ENCODE assay signal across 28 cellular contexts in genomic region chr14:105204931-105205717, GRCh38. TPM values are rescaled to one million over a fixed set of nuclear protein-coding genes. Genes with fewer than 3 reads are reported as not detected.
DNase-seq lines count a peak whose midpoint lies in the region; ATAC-seq, FAIRE-seq and TF ChIP-seq lines count a peak whose summit lies in the region.
"Had no signal": no experiment of that assay in that cellular context is flagged by ENCODE, and none has a peak within 500 bp of the region (broad histone marks: within the 10 kb centered on the region; RNA-seq: fewer than 3 reads in every experiment).

No MANE protein-coding gene starts in this region.

- H3K9me3 Mint-ChIP-seq in T-helper 2 cell treated with Interferon-gamma antibody and Interleukin-4, amounts not matched to agents 5 μg/mL and 100 μg/mL, for 36 hours, result no peaks in the 10 kb centered on the region
- H3K9me3 Mint-ChIP-seq in Calu3 (ENCODE audit: low read depth, unreplicated experiment), result no peaks in the 10 kb centered on the region
- H3K9me3 Mint-ChIP-seq: activated CD4-positive, alpha-beta T cell treated with anti-CD3 and anti-CD28 coated beads, Interleukin-2, amount 10 ng/mL, durations not matched to agents 24 days and 14 days; activated naive CD4-positive, alpha-beta T cell treated with anti-CD3 and anti-CD28 coated beads, Interleukin-2, amount 10 ng/mL, durations not matched to agents 7 days and 5 days; activated T-cell treated with anti-CD3 and anti-CD28 coated beads, Interleukin-2, amount 50 U/mL, for 72 hours; CD8-positive, alpha-beta T cell had no signal

- POLR2A ChIA-PET in PC-3 (lab: Charles Lee; ENCODE audit: unreplicated experiment), result no interaction called here

- DNase-seq in PC-3 (no peak), keratinocyte (ENCODE audit: low read depth, low spot score) (no peak), Calu3 (no peak)
- DNase-seq in T-helper 2 cell treated with Interferon-gamma antibody and Interleukin-4, amounts not matched to agents 5 μg/mL and 100 μg/mL, for 36 hours (ENCODE audit: low spot score), result no peak
- DNase-seq: activated CD4-positive, alpha-beta T cell treated with anti-CD3 and anti-CD28 coated beads, Interleukin-2, amount 10 ng/mL, durations not matched to agents 24 days and 14 days; activated naive CD4-positive, alpha-beta T cell treated with anti-CD3 and anti-CD28 coated beads, Interleukin-2, amount 10 ng/mL, durations not matched to agents 7 days and 5 days; activated T-cell treated with anti-CD3 and anti-CD28 coated beads, Interleukin-2, amount 50 U/mL, for 72 hours; CD8-positive, alpha-beta T cell; DMS153; KG1; mesendoderm; NCI-H1417 treated with DMSO at 0.1 percent for 48 hours; NCI-H2107; NCI-H510A treated with DMSO at 0.1 percent for 48 hours; stimulated activated CD4-positive, alpha-beta T cell treated with anti-CD3 and anti-CD28 coated beads, Interleukin-12 subunit alpha, Interleukin-12 subunit beta, amount 100 ng/mL, for 4 hours; stimulated activated CD4-positive, alpha-beta T cell treated with anti-CD3 and anti-CD28 coated beads, Interleukin-4, amount 100 ng/mL, for 4 hours; stimulated activated naive CD8-positive, alpha-beta T cell treated with anti-CD3 and anti-CD28 coated beads, Interleukin-15, Interleukin-2, amounts not matched to agents 100 U/mL and 50 U/mL, for 24 hours; T-helper 2 cell had no signal

- H3K27me3 Mint-ChIP-seq in T-helper 2 cell treated with Interferon-gamma antibody and Interleukin-4, amounts not matched to agents 5 μg/mL and 100 μg/mL, for 36 hours (ENCODE audit: low read depth), result no peaks in the 10 kb centered on the region
- H3K27me3 Mint-ChIP-seq in Calu3 (ENCODE audit: unreplicated experiment), result peaks cover 7% of the 10 kb centered on the region

- H3K9me2 ChIP-seq in PC-3 (replicated peaks; ENCODE audit: low read length), result no peaks in the 10 kb centered on the region

- CTCF ChIA-PET in PC-3 (lab: Charles Lee) (interaction anchor here (0.7 to 2.4 kb wide), 2 partner anchors 147 to 169 kb away, joined by 3 to 14 read pairs; no protein-coding TSS in a partner anchor), Calu3 (lab: Charles Lee) (interaction anchor here (1.0 kb wide), 1 partner anchor 147 kb away, joined by 3 read pairs; no protein-coding TSS in a partner anchor)

- dilution Hi-C loops in keratinocyte (cut with MboI; ENCODE audit: extremely low pct_ligation_motif_present, low sequenced_read_pairs), result no loop called here

- TF ChIP-seq CTCF in PC-3 (conservative IDR thresholded peaks at IDR 0.05; ENCODE audit: low read depth, low read length), result no peak
- no peak for TF ChIP-seq CTCF in keratinocyte (optimal IDR thresholded peaks at IDR 0.05 in 1 of 3, IDR thresholded peaks at IDR 0.05 in 1 of 3, conservative IDR thresholded peaks at IDR 0.05 in 1 of 3; ENCODE audit: extremely low read depth in 1 of 3, insufficient read depth in 2 of 3, low read length in 3 of 3)
- no peak for TF ChIP-seq CTCF in parathyroid adenoma (IDR thresholded peaks at IDR 0.05)
- TF ChIP-seq CTCF in Calu3 (IDR thresholded peaks at IDR 0.05; ENCODE audit: unreplicated experiment), result no peak

- H3K79me2 ChIP-seq in PC-3 (ENCODE audit: low read length) (no peaks in the 10 kb centered on the region), keratinocyte (ENCODE audit: control insufficient read depth, insufficient read depth, low read length) (no peaks in the 10 kb centered on the region), parathyroid adenoma (no peaks in the 10 kb centered on the region)

- H3K27ac Mint-ChIP-seq in T-helper 2 cell treated with Interferon-gamma antibody and Interleukin-4, amounts not matched to agents 5 μg/mL and 100 μg/mL, for 36 hours, result no peak overlapping the region
- no peak overlapping the region for H3K27ac Mint-ChIP-seq in Calu3 (ENCODE audit: unreplicated experiment)
- H3K27ac Mint-ChIP-seq: activated CD4-positive, alpha-beta T cell treated with anti-CD3 and anti-CD28 coated beads, Interleukin-2, amount 10 ng/mL, durations not matched to agents 24 days and 14 days; activated naive CD4-positive, alpha-beta T cell treated with anti-CD3 and anti-CD28 coated beads, Interleukin-2, amount 10 ng/mL, durations not matched to agents 7 days and 5 days; activated T-cell treated with anti-CD3 and anti-CD28 coated beads, Interleukin-2, amount 50 U/mL, for 72 hours; CD8-positive, alpha-beta T cell had no signal

- H3K36me3 Mint-ChIP-seq in T-helper 2 cell treated with Interferon-gamma antibody and Interleukin-4, amounts not matched to agents 5 μg/mL and 100 μg/mL, for 36 hours (ENCODE audit: low read depth), result no peaks in the 10 kb centered on the region
- peaks cover 9% of the 10 kb centered on the region for H3K36me3 Mint-ChIP-seq in Calu3 (ENCODE audit: insufficient read depth, unreplicated experiment)
- H3K36me3 Mint-ChIP-seq: activated naive CD4-positive, alpha-beta T cell treated with anti-CD3 and anti-CD28 coated beads, Interleukin-2, amount 10 ng/mL, durations not matched to agents 7 days and 5 days had no signal

- H3K4me1 ChIP-seq in BLaER1 treated with 17β-estradiol and CSF1 and Interleukin-3, amounts not matched to agents 10 nM and 100 nM, result peaks cover 32 to 98% (median 88%) of the 10 kb centered on the region in 10 experiments
- H3K4me1 ChIP-seq in PC-3 (ENCODE audit: insufficient read depth, low read length), result peaks cover 24% of the 10 kb centered on the region
- peaks cover 11% of the 10 kb centered on the region for H3K4me1 ChIP-seq in keratinocyte (ENCODE audit: control insufficient read depth, extremely low read depth, insufficient read depth, low read length)
- H3K4me1 ChIP-seq in parathyroid adenoma, result peaks cover 29% of the 10 kb centered on the region

- H3F3A ChIP-seq in PC-3 (ENCODE audit: low read length, unreplicated experiment), result no peaks in the 10 kb centered on the region

- no peak for FAIRE-seq in keratinocyte (lab: Jason Lieb, UNC)
- FAIRE-seq: G401.6, islet of Langerhans, RCC 7860 had no signal

- intact Hi-C loops in PC-3 (cut with micrococcal nuclease), result no loop called here
- intact Hi-C loops in Calu3 (cut with micrococcal nuclease; ENCODE audit: unreplicated experiment), result no loop called here

- no peaks in the 10 kb centered on the region for H3K9me3 ChIP-seq in BLaER1 treated with 17β-estradiol and CSF1 and Interleukin-3, amounts not matched to agents 10 nM and 100 nM (replicated peaks in 1 of 11)
- H3K9me3 ChIP-seq in PC-3 (ENCODE audit: low read length) (no peaks in the 10 kb centered on the region), keratinocyte (ENCODE audit: control insufficient read depth, low read depth, low read length) (no peaks in the 10 kb centered on the region), parathyroid adenoma (ENCODE audit: control insufficient read depth, low read length) (no peaks in the 10 kb centered on the region)
- H3K9me3 ChIP-seq: gastrocnemius medialis, neutrophil had no signal

- H3K27ac ChIP-seq in BLaER1 treated with 17β-estradiol and CSF1 and Interleukin-3, amounts not matched to agents 10 nM and 100 nM, result no peak overlapping the region
- H3K27ac ChIP-seq in PC-3 (ENCODE audit: low read length) (no peak overlapping the region), keratinocyte (ENCODE audit: control insufficient read depth, insufficient read depth, low read length) (no peak overlapping the region), parathyroid adenoma (no peak overlapping the region)
- H3K27ac ChIP-seq: gastrocnemius medialis, neutrophil, SK-N-MC had no signal

- H3K9me1 ChIP-seq in keratinocyte (ENCODE audit: control insufficient read depth, extremely low read depth, insufficient read depth, low read length), result no peaks in the 10 kb centered on the region

- peak overlapping the region in 10 of 11 experiments; percentile 31 to 82 (median 62); a peak in 18 of 22 replicates for H3K4me2 ChIP-seq in BLaER1 treated with 17β-estradiol and CSF1 and Interleukin-3, amounts not matched to agents 10 nM and 100 nM
- H3K4me2 ChIP-seq in PC-3 (ENCODE audit: low read length) (peak overlapping the region; percentile 9; the same call in 1 of the 2 replicates), keratinocyte (ENCODE audit: control insufficient read depth, extremely low read depth, insufficient read depth, low read depth, low read length) (peak overlapping the region; percentile 35), parathyroid adenoma (ENCODE audit: low read length) (peak overlapping the region; percentile 3)

- peaks cover 9 to 14% (median 10%) of the 10 kb centered on the region in 11 experiments; a peak in 18 of 22 replicates for H3K36me3 ChIP-seq in BLaER1 treated with 17β-estradiol and CSF1 and Interleukin-3, amounts not matched to agents 10 nM and 100 nM
- H3K36me3 ChIP-seq in PC-3 (ENCODE audit: low read depth, low read length), result no peaks in the 10 kb centered on the region
- H3K36me3 ChIP-seq in keratinocyte (ENCODE audit: control insufficient read depth in 2 of 2, extremely low read depth in 1 of 2, insufficient read depth in 2 of 2, low read length in 2 of 2), result peaks cover 0 to 3% of the 10 kb centered on the region in 2 experiments
- H3K36me3 ChIP-seq in parathyroid adenoma (ENCODE audit: control insufficient read depth, insufficient read depth, low read length), result no peaks in the 10 kb centered on the region

- H3K27me3 ChIP-seq in BLaER1 treated with 17β-estradiol and CSF1 and Interleukin-3, amounts not matched to agents 10 nM and 100 nM, result peaks cover 0 to 21% (median 0%) of the 10 kb centered on the region in 11 experiments; a peak in 4 of 22 replicates
- no peaks in the 10 kb centered on the region for H3K27me3 ChIP-seq in PC-3 (ENCODE audit: low read length)
- no peaks in the 10 kb centered on the region for H3K27me3 ChIP-seq in keratinocyte (ENCODE audit: control insufficient read depth, extremely low read depth, insufficient read depth, low read length)
- H3K27me3 ChIP-seq in parathyroid adenoma (ENCODE audit: control insufficient read depth, insufficient read depth, low read length), result no peaks in the 10 kb centered on the region

- no peak overlapping the region for H3K4me3 Mint-ChIP-seq in T-helper 2 cell treated with Interferon-gamma antibody and Interleukin-4, amounts not matched to agents 5 μg/mL and 100 μg/mL, for 36 hours
- H3K4me3 Mint-ChIP-seq in Calu3 (ENCODE audit: low read depth, unreplicated experiment), result no peak overlapping the region
- H3K4me3 Mint-ChIP-seq: activated CD4-positive, alpha-beta T cell treated with anti-CD3 and anti-CD28 coated beads, Interleukin-2, amount 10 ng/mL, durations not matched to agents 24 days and 14 days; activated naive CD4-positive, alpha-beta T cell treated with anti-CD3 and anti-CD28 coated beads, Interleukin-2, amount 10 ng/mL, durations not matched to agents 7 days and 5 days; activated T-cell treated with anti-CD3 and anti-CD28 coated beads, Interleukin-2, amount 50 U/mL, for 72 hours; CD8-positive, alpha-beta T cell had no signal

- ATAC-seq in PC-3 (peak; percentile 5), HG02885 (IDR thresholded peaks at IDR 0.05; ENCODE audit: poor library complexity, unreplicated experiment) (no peak)
- ATAC-seq: activated T-cell treated with anti-CD3 and anti-CD28 coated beads, Interleukin-2, amount 50 U/mL, for 72 hours; CD8-positive, alpha-beta T cell; stimulated activated naive CD8-positive, alpha-beta T cell treated with anti-CD3 and anti-CD28 coated beads, Interleukin-15, Interleukin-2, amounts not matched to agents 100 U/mL and 50 U/mL, for 24 hours had no signal

- no peak overlapping the region for H3K4me3 ChIP-seq in BLaER1 treated with 17β-estradiol and CSF1 and Interleukin-3, amounts not matched to agents 10 nM and 100 nM
- H3K4me3 ChIP-seq in PC-3 (ENCODE audit: low read length) (no peak overlapping the region), keratinocyte (ENCODE audit: control insufficient read depth in 2 of 3, extremely low read depth in 1 of 3, insufficient read depth in 2 of 3, low read depth in 1 of 3, low read length in 3 of 3) (no peak overlapping the region), parathyroid adenoma (ENCODE audit: low read depth, low read length) (no peak overlapping the region)
- H3K4me3 ChIP-seq: coronary artery, gastrocnemius medialis, SK-N-MC had no signal

- H2AFZ ChIP-seq in PC-3 (ENCODE audit: low read length) (no peak overlapping the region), keratinocyte (ENCODE audit: control insufficient read depth, low read length) (no peak overlapping the region), parathyroid adenoma (no peak overlapping the region)

- H3K4me1 Mint-ChIP-seq in T-helper 2 cell treated with Interferon-gamma antibody and Interleukin-4, amounts not matched to agents 5 μg/mL and 100 μg/mL, for 36 hours (ENCODE audit: low read depth), result peaks cover 3% of the 10 kb centered on the region
- H3K4me1 Mint-ChIP-seq in Calu3 (ENCODE audit: low read depth, unreplicated experiment), result peaks cover 7% of the 10 kb centered on the region

- peaks cover 0 to 88% (median 58%) of the 10 kb centered on the region in 11 experiments; a peak in 19 of 22 replicates for H4K20me1 ChIP-seq in BLaER1 treated with 17β-estradiol and CSF1 and Interleukin-3, amounts not matched to agents 10 nM and 100 nM
- H4K20me1 ChIP-seq in PC-3 (ENCODE audit: low read length) (no peaks in the 10 kb centered on the region), keratinocyte (ENCODE audit: control insufficient read depth, extremely low read depth, insufficient read depth, low read length) (no peaks in the 10 kb centered on the region)

- BruUV-seq in PC-3 (replicated peaks; lab: Mats Ljungman, UMichigan) (no TSS peak), Calu3 (replicated peaks; lab: Mats Ljungman, UMichigan) (no TSS peak)

- peak overlapping the region in 3 of 11 experiments; percentile 3 to 24 (median 12); a peak in 3 of 22 replicates for H3K9ac ChIP-seq in BLaER1 treated with 17β-estradiol and CSF1 and Interleukin-3, amounts not matched to agents 10 nM and 100 nM
- H3K9ac ChIP-seq in PC-3 (ENCODE audit: low read length), result no peak overlapping the region
- no peak overlapping the region for H3K9ac ChIP-seq in keratinocyte (ENCODE audit: control insufficient read depth, extremely low read depth, insufficient read depth, low read length)
- H3K9ac ChIP-seq in parathyroid adenoma, result no peak overlapping the region

RNA-seq across cellular contexts. Expression of gene NUDT14, which starts 24.0 kb away (rescaled TPM):
- total RNA-seq in PC-3 (2014; rRNA removed) (50.8 and 82.1 TPM in 2 replicates), Calu3 (2022) (38.0 TPM in 2 replicates)
- polyA plus RNA-seq in keratinocyte, result 15.6 to 28.8 TPM (median 16.1 TPM) in 3 replicates
- polyA plus RNA-seq in keratinocyte (2011; ENCODE audit: low read depth), result 4.9 TPM
- polyA plus RNA-seq in keratinocyte (2011; cell fraction: cytosol; rRNA removed), result 9.0 and 27.0 TPM in 2 replicates
- polyA plus RNA-seq in keratinocyte (2011; cell fraction: nucleus; rRNA removed), result 9.5 and 12.3 TPM in 2 replicates
- 19.5 and 34.9 TPM in 2 replicates for polyA plus RNA-seq in keratinocyte (2012; ENCODE audit: low replicate concordance)
- polyA minus RNA-seq in keratinocyte, result 7.7 to 14.3 TPM (median 11.1 TPM) in 3 replicates
- 37.0 TPM for polyA minus RNA-seq in keratinocyte (2011; cell fraction: cytosol; rRNA and poly(A)+ RNA removed)
- polyA minus RNA-seq in keratinocyte (2011; cell fraction: nucleus; rRNA and poly(A)+ RNA removed), result 2.3 and 5.8 TPM in 2 replicates

RNA-seq across cellular contexts. Expression of gene JAG2, which starts 36.5 kb away (rescaled TPM):
- total RNA-seq in PC-3 (2014; rRNA removed), result 57.1 and 59.3 TPM in 2 replicates
- 28.3 to 38.2 TPM (median 36.5 TPM) in 3 replicates for polyA plus RNA-seq in keratinocyte
- polyA plus RNA-seq in keratinocyte (2011; ENCODE audit: low read depth), result 7.2 TPM
- 9.4 and 18.2 TPM in 2 replicates for polyA plus RNA-seq in keratinocyte (2011; cell fraction: cytosol; rRNA removed)
- polyA plus RNA-seq in keratinocyte (2011; cell fraction: nucleus; rRNA removed), result 140 and 145 TPM in 2 replicates
- polyA plus RNA-seq in keratinocyte (2012; ENCODE audit: low replicate concordance), result 17.3 and 74.5 TPM in 2 replicates
- 48.0 to 72.7 TPM (median 66.2 TPM) in 3 replicates for polyA minus RNA-seq in keratinocyte
- 39.1 TPM for polyA minus RNA-seq in keratinocyte (2011; cell fraction: cytosol; rRNA and poly(A)+ RNA removed)
- polyA minus RNA-seq in keratinocyte (2011; cell fraction: nucleus; rRNA and poly(A)+ RNA removed), result 141 and 154 TPM in 2 replicates
- total RNA-seq in Calu3 (2022), result 13.8 and 17.6 TPM in 2 replicates

RNA-seq across cellular contexts. Expression of gene BTBD6, which starts 43.2 kb away (rescaled TPM):
- total RNA-seq in PC-3 (2014; rRNA removed) (104 and 119 TPM in 2 replicates), Calu3 (2022) (29.7 and 30.1 TPM in 2 replicates)
- 22.2 to 31.9 TPM (median 28.3 TPM) in 3 replicates for polyA plus RNA-seq in keratinocyte
- polyA plus RNA-seq in keratinocyte (2011; ENCODE audit: low read depth), result 13.2 TPM
- 16.7 and 24.8 TPM in 2 replicates for polyA plus RNA-seq in keratinocyte (2011; cell fraction: cytosol; rRNA removed)
- 26.6 and 27.7 TPM in 2 replicates for polyA plus RNA-seq in keratinocyte (2011; cell fraction: nucleus; rRNA removed)
- 25.9 and 34.5 TPM in 2 replicates for polyA plus RNA-seq in keratinocyte (2012; ENCODE audit: low replicate concordance)
- 25.7 to 27.9 TPM (median 26.1 TPM) in 3 replicates for polyA minus RNA-seq in keratinocyte
- 32.8 TPM for polyA minus RNA-seq in keratinocyte (2011; cell fraction: cytosol; rRNA and poly(A)+ RNA removed)
- 6.7 and 8.5 TPM in 2 replicates for polyA minus RNA-seq in keratinocyte (2011; cell fraction: nucleus; rRNA and poly(A)+ RNA removed)

Comparison
In these comparisons a context has a peak if more than half of its experiments do, and no peak if none do; other contexts are left out.
1. H3K4me2 ChIP-seq: peak in every context shown above with its lines; median percentile 62 in BLaER1 treated with 17β-estradiol and CSF1 and Interleukin-3, amounts not matched to agents 10 nM and 100 nM; 35 in keratinocyte; 9 in PC-3; 3 in parathyroid adenoma.